8 cellular contexts compared by ENCODE assay signal in genomic region chr2:225042800-225043167, GRCh38. TPM values are rescaled to one million over a fixed set of nuclear protein-coding genes. Genes with fewer than 3 reads are reported as not detected.
DNase-seq lines count a peak whose midpoint lies in the region; ATAC-seq and TF ChIP-seq lines count a peak whose summit lies in the region.
"Had no signal": no experiment of that assay in that cellular context is flagged by ENCODE, and none has a peak within 500 bp of the region (broad histone marks: within the 10 kb centered on the region; RNA-seq: fewer than 3 reads in every experiment).

No MANE protein-coding gene starts in this region.

- peaks cover 19% of the 10 kb centered on the region for H3K27me3 Mint-ChIP-seq in activated CD8-positive, alpha-beta T cell treated with anti-CD3 and anti-CD28 coated beads, Interleukin-2, amount 10 ng/mL, durations not matched to agents 7 days and 5 days (ENCODE audit: low read depth)

- peaks cover 43% of the 10 kb centered on the region for H3K4me1 Mint-ChIP-seq in activated CD8-positive, alpha-beta T cell treated with anti-CD3 and anti-CD28 coated beads, Interleukin-2, amount 10 ng/mL, durations not matched to agents 7 days and 5 days (ENCODE audit: low read depth)

- ATAC-seq in activated CD8-positive, alpha-beta T cell treated with anti-CD3 and anti-CD28 coated beads, Interleukin-2, amount 10 ng/mL, durations not matched to agents 7 days and 5 days, result no peak
- no peak for ATAC-seq in GM21515 (IDR thresholded peaks at IDR 0.05; ENCODE audit: unreplicated experiment)

- CTCF ChIA-PET in activated CD8-positive, alpha-beta T cell treated with anti-CD3 and anti-CD28 coated beads, Interleukin-2, amount 10 ng/mL, durations not matched to agents 7 days and 5 days (lab: Charles Lee), result interaction anchor here (0.6 to 6.8 kb wide), 6 partner anchors 12 to 157 kb away, joined by 3 to 53 read pairs (median 6); no protein-coding TSS in a partner anchor

- POLR2A ChIA-PET in activated CD8-positive, alpha-beta T cell treated with anti-CD3 and anti-CD28 coated beads, Interleukin-2, amount 10 ng/mL, durations not matched to agents 7 days and 5 days (lab: Charles Lee), result interaction anchor here (0.7 to 7.5 kb wide), 10 partner anchors 8 to 116 kb away, joined by 3 to 155 read pairs (median 6); no protein-coding TSS in a partner anchor

- no peak overlapping the region for H3K9ac ChIP-seq in iPS-15b (ENCODE audit: low read depth, low read length)

- H3K27me3 ChIP-seq in iPS-15b (ENCODE audit: control insufficient read depth, insufficient read depth, low read length), result peaks cover 69% of the 10 kb centered on the region
- peaks cover 0 to 45% (median 19%) of the 10 kb centered on the region in 3 donors for H3K27me3 ChIP-seq in stomach

- peak overlapping the region; percentile 78 for H3K4me3 Mint-ChIP-seq in activated CD8-positive, alpha-beta T cell treated with anti-CD3 and anti-CD28 coated beads, Interleukin-2, amount 10 ng/mL, durations not matched to agents 7 days and 5 days

- 17 to 36% (median 19%) methylated on average over 7 to 13 of the region's 13 CpGs for WGBS in stomach, 5 donors

- no peak for TF ChIP-seq POLR2A in stomach (IDR thresholded peaks at IDR 0.05)

- peak overlapping the region in 2 of 5 donors; percentile 63 for H3K27ac ChIP-seq in stomach

- H3K4me3 ChIP-seq in HFF-Myc (replicated peaks; ENCODE audit: low read depth, low read length), result peak overlapping the region; percentile 82
- peak overlapping the region; percentile 35 for H3K4me3 ChIP-seq in iPS-15b (ENCODE audit: low read depth, low read length)
- peak overlapping the region; percentile 56 to 92 (median 62) for H3K4me3 ChIP-seq in stomach

- intact Hi-C loops in stomach (cut with DNase I; ENCODE audit: low total_unique reads), result no loop called here

- peaks cover 8% of the 10 kb centered on the region for H3K4me1 ChIP-seq in iPS-15b (ENCODE audit: control insufficient read depth, insufficient read depth, low read length)
- peaks cover 9 to 26% (median 23%) of the 10 kb centered on the region in 4 donors for H3K4me1 ChIP-seq in stomach

- H3K9me3 Mint-ChIP-seq in activated CD8-positive, alpha-beta T cell treated with anti-CD3 and anti-CD28 coated beads, Interleukin-2, amount 10 ng/mL, durations not matched to agents 7 days and 5 days (ENCODE audit: insufficient read depth), result no peaks in the 10 kb centered on the region

- TF ChIP-seq CTCF in HFF-Myc (IDR thresholded peaks at IDR 0.05; ENCODE audit: low read depth, low read length, missing control alignments), result no peak
- TF ChIP-seq CTCF in stomach (IDR thresholded peaks at IDR 0.05), result no peak

- no peak for TF ChIP-seq EP300 in stomach (IDR thresholded peaks at IDR 0.05)

- H3K9me3 ChIP-seq in iPS-15b (ENCODE audit: control insufficient read depth, insufficient read depth, low read length), result no peaks in the 10 kb centered on the region
- H3K9me3 ChIP-seq in stomach, result no peaks in the 10 kb centered on the region

- DNase-seq in HFF-Myc (ENCODE audit: extremely low read depth, low read depth) (no peak), stomach (no peak), 8988T (no peak)
- DNase-seq in activated CD8-positive, alpha-beta T cell treated with anti-CD3 and anti-CD28 coated beads, Interleukin-2, amount 10 ng/mL, durations not matched to agents 7 days and 5 days, result no peak
- no peak for DNase-seq in stimulated activated naive CD4-positive, alpha-beta T cell treated with Interleukin-2 at 50 U/mL for 16 hours (lab: John Stamatoyannopoulos, UW)
- DNase-seq: NCI-H2227 treated with DMSO at 0.1 percent for 48 hours had no signal

- H3K27ac Mint-ChIP-seq in activated CD8-positive, alpha-beta T cell treated with anti-CD3 and anti-CD28 coated beads, Interleukin-2, amount 10 ng/mL, durations not matched to agents 7 days and 5 days, result peak overlapping the region; percentile 86

- H3K36me3 Mint-ChIP-seq in activated CD8-positive, alpha-beta T cell treated with anti-CD3 and anti-CD28 coated beads, Interleukin-2, amount 10 ng/mL, durations not matched to agents 7 days and 5 days (ENCODE audit: low read depth), result peaks cover 39% of the 10 kb centered on the region

- no peaks in the 10 kb centered on the region for H3K36me3 ChIP-seq in iPS-15b (ENCODE audit: control insufficient read depth, insufficient read depth, low read length)
- no peaks in the 10 kb centered on the region for H3K36me3 ChIP-seq in stomach

RNA-seq across cellular contexts. Expression of gene DOCK10, which starts 0.5 kb away (rescaled TPM):
- total RNA-seq in activated CD8-positive, alpha-beta T cell treated with anti-CD3 and anti-CD28 coated beads, Interleukin-2, amount 10 ng/mL, durations not matched to agents 7 days and 5 days, result 100 to 1,000 TPM; 343 to 344 TPM
- 10 to 100 TPM in 3 of 5 donors, 1 to 10 TPM in 1, under 1 TPM in 1; 0.89 to 33.8 (median 19.7) TPM for total RNA-seq in stomach
- polyA plus RNA-seq in stomach, result 1 to 10 TPM; 1.6 to 2.0 (median 1.7) TPM

Comparison
In these comparisons a context has a peak if more than half of its experiments do, and no peak if none do; other contexts are left out.
1. RNA of gene DOCK10, which starts 0.5 kb away (total RNA-seq): 343 to 344 TPM in activated CD8-positive, alpha-beta T cell treated with anti-CD3 and anti-CD28 coated beads, Interleukin-2, amount 10 ng/mL, durations not matched to agents 7 days and 5 days; 0.89 to 33.8 TPM in stomach; every median in the first group is over 4 times any median in the second.
2. Peak in every context shown above with its lines, with median percentiles within 50 percentile points of each other: H3K4me3 ChIP-seq.